1 cellular context compared by ENCODE assay signal in genomic region chr12:31015215-31015614, GRCh38.
TF ChIP-seq lines count a peak whose summit lies in the region.

No MANE protein-coding gene starts in this region.

TF ChIP-seq in GM23338, 12 proteins besides CTCF, POLR2A, EP300 and RAD21 (continued from another document):
- TF ChIP-seq, protein P1, sequence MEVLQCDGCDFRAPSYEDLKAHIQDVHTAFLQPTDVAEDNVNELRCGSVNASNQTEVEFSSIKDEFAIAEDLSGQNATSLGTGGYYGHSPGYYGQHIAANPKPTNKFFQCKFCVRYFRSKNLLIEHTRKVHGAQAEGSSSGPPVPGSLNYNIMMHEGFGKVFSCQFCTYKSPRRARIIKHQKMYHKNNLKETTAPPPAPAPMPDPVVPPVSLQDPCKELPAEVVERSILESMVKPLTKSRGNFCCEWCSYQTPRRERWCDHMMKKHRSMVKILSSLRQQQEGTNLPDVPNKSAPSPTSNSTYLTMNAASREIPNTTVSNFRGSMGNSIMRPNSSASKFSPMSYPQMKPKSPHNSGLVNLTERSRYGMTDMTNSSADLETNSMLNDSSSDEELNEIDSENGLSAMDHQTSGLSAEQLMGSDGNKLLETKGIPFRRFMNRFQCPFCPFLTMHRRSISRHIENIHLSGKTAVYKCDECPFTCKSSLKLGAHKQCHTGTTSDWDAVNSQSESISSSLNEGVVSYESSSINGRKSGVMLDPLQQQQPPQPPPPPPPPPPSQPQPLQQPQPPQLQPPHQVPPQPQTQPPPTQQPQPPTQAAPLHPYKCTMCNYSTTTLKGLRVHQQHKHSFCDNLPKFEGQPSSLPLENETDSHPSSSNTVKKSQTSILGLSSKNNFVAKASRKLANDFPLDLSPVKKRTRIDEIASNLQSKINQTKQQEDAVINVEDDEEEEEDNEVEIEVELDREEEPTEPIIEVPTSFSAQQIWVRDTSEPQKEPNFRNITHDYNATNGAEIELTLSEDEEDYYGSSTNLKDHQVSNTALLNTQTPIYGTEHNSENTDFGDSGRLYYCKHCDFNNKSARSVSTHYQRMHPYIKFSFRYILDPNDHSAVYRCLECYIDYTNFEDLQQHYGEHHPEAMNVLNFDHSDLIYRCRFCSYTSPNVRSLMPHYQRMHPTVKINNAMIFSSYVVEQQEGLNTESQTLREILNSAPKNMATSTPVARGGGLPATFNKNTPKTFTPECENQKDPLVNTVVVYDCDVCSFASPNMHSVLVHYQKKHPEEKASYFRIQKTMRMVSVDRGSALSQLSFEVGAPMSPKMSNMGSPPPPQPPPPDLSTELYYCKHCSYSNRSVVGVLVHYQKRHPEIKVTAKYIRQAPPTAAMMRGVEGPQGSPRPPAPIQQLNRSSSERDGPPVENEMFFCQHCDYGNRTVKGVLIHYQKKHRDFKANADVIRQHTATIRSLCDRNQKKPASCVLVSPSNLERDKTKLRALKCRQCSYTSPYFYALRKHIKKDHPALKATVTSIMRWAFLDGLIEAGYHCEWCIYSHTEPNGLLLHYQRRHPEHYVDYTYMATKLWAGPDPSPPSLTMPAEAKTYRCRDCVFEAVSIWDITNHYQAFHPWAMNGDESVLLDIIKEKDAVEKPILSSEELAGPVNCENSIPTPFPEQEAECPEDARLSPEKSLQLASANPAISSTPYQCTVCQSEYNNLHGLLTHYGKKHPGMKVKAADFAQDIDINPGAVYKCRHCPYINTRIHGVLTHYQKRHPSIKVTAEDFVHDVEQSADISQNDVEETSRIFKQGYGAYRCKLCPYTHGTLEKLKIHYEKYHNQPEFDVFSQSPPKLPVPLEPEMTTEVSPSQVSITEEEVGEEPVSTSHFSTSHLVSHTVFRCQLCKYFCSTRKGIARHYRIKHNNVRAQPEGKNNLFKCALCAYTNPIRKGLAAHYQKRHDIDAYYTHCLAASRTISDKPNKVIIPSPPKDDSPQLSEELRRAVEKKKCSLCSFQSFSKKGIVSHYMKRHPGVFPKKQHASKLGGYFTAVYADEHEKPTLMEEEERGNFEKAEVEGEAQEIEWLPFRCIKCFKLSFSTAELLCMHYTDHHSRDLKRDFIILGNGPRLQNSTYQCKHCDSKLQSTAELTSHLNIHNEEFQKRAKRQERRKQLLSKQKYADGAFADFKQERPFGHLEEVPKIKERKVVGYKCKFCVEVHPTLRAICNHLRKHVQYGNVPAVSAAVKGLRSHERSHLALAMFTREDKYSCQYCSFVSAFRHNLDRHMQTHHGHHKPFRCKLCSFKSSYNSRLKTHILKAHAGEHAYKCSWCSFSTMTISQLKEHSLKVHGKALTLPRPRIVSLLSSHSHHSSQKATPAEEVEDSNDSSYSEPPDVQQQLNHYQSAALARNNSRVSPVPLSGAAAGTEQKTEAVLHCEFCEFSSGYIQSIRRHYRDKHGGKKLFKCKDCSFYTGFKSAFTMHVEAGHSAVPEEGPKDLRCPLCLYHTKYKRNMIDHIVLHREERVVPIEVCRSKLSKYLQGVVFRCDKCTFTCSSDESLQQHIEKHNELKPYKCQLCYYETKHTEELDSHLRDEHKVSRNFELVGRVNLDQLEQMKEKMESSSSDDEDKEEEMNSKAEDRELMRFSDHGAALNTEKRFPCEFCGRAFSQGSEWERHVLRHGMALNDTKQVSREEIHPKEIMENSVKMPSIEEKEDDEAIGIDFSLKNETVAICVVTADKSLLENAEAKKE (CRISPR knock-in tag; IDR thresholded peaks at IDR 0.05) = no peak
